7 cellular contexts compared by ENCODE assay signal in the genomic region with DNA sequence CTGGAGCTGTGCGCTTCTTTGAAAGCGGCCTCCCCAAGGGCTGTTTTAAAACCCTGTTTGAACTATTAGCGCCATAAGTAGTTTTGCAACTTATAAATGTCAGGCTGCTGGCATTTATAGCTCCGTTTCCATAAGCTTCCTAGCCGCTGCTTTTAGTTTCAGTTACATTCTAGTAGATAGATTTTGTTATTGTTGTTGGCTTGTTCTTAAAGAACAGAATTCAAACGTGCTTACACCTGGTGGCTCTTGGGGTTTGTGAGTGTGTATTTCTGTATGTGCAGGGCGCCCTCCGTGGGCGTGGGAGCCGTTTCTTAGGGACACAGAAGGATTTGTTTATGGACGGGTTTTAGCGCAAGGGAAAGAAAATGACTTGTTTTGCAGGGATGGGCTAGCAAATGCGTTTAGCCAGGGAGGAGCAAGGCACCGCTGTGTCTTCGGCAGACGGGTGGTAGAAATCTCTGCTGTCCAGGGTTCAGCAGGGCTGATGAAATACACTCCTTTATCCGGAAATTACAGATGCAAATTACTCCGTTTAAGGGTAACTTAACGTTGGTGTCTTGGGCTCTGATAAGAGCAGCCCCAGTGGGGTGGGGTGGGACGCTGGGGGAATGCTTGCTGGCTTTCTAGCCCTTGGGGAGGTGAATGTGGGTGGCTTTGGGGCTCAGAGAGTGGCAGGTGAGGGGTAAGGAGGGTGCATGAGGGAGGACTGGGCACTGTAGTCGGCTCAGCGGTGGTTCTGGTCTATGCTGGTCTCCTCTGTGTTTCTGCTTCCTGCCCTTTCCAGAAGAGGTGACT. TPM values are rescaled to one million over a fixed set of nuclear protein-coding genes. Genes with fewer than 3 reads are reported as not detected.
A peak's percentile ranks its signal among the peaks of the same experiment; 100 is the strongest.
DNase-seq lines count a peak whose midpoint lies in the region; ATAC-seq lines count a peak whose summit lies in the region.

No MANE protein-coding gene starts in this region.

- peaks cover 77% of the 10 kb centered on the region for H3K27me3 Mint-ChIP-seq in activated naive CD8-positive, alpha-beta T cell treated with anti-CD3 and anti-CD28 coated beads for 36 hours

- H3K4me3 Mint-ChIP-seq in activated naive CD8-positive, alpha-beta T cell treated with anti-CD3 and anti-CD28 coated beads for 36 hours: peak overlapping the region; percentile 81

- no peak overlapping the region for H3K27ac ChIP-seq in stomach smooth muscle (ENCODE audit: low read length)

- peak overlapping the region; percentile 50 to 71 for H3K4me3 ChIP-seq in stomach smooth muscle (ENCODE audit: low read length in 2 of 2)

- peaks cover 14% of the 10 kb centered on the region for H3K4me1 Mint-ChIP-seq in activated naive CD8-positive, alpha-beta T cell treated with anti-CD3 and anti-CD28 coated beads for 36 hours

- DNase-seq in activated naive CD8-positive, alpha-beta T cell treated with anti-CD3 and anti-CD28 coated beads for 36 hours: no peak
- peak; percentile 36 for DNase-seq in iris pigment epithelial cell (ENCODE audit: low read depth)
- DNase-seq in NCI-H1105 (lab: John Stamatoyannopoulos, UW): no peak
- DNase-seq in retina: no peak

- peak overlapping the region; percentile 47 for H3K27ac Mint-ChIP-seq in activated naive CD8-positive, alpha-beta T cell treated with anti-CD3 and anti-CD28 coated beads for 36 hours

- H3K36me3 ChIP-seq in stomach smooth muscle (ENCODE audit: control insufficient read depth in 2 of 2, insufficient read depth in 2 of 2, low read length in 2 of 2): no peaks in the 10 kb centered on the region

- peaks cover 10% of the 10 kb centered on the region for H3K4me1 ChIP-seq in stomach smooth muscle (ENCODE audit: control insufficient read depth, insufficient read depth, low read length)

- H3K9me3 Mint-ChIP-seq in activated naive CD8-positive, alpha-beta T cell treated with anti-CD3 and anti-CD28 coated beads for 36 hours: no peaks in the 10 kb centered on the region

- H3K36me3 Mint-ChIP-seq in activated naive CD8-positive, alpha-beta T cell treated with anti-CD3 and anti-CD28 coated beads for 36 hours: no peaks in the 10 kb centered on the region

- H3K9me3 ChIP-seq in stomach smooth muscle (ENCODE audit: control insufficient read depth in 2 of 2, low read length in 2 of 2): no peaks in the 10 kb centered on the region

- H3K27me3 ChIP-seq in stomach smooth muscle (ENCODE audit: control insufficient read depth in 1 of 2, insufficient read depth in 2 of 2, low read length in 2 of 2): peaks cover 38 to 40% of the 10 kb centered on the region in 2 donors

- no peak overlapping the region for H3K9ac ChIP-seq in stomach smooth muscle (ENCODE audit: low read length in 2 of 2)

- peak; percentile 17 for ATAC-seq in GM18502 (IDR thresholded peaks at IDR 0.05; ENCODE audit: poor library complexity, unreplicated experiment)
- peak; percentile 3 for ATAC-seq in HG03175 (IDR thresholded peaks at IDR 0.05; ENCODE audit: unreplicated experiment)

RNA-seq across cellular contexts. Expression of gene SV2B, which starts 0.7 kb away (rescaled TPM):
- total RNA-seq in activated naive CD8-positive, alpha-beta T cell treated with anti-CD3 and anti-CD28 coated beads for 36 hours: under 1 TPM; 0.06 to 0.08 TPM
